In the genomic region with DNA sequence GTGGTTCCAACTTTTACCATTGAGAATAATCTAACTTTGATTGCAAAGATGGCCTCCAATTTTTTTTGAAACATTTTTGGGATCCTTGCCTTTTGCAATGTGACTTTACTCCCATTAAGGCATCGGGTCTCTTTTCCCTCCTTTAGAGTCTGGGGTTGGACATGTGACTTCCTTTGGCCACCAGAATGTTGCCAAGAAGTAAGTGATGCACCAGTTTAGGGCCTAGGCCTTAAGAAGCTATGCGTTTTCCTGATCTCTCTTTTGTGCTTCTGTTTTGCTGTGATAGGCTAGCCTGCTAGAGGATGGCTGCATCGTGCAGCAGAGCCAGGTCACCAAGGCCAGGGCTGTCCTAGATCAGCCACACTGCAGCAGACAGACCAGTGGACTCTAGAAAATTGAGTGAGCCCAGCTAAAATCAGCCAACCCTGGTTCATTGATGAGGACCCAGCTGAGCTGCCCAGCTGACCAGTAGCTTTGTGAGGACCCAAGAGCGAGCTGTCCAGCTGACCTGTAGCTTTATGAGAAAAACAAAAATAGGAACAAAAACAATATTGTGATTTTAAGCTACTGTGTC, we compare ENCODE assay signal across 1 cellular context.
TF ChIP-seq lines count a peak whose summit lies in the region.

No MANE protein-coding gene starts in this region.

TF ChIP-seq in SK-N-SH, 30 proteins besides CTCF, POLR2A, EP300 and RAD21:
- TF ChIP-seq, protein P1, sequence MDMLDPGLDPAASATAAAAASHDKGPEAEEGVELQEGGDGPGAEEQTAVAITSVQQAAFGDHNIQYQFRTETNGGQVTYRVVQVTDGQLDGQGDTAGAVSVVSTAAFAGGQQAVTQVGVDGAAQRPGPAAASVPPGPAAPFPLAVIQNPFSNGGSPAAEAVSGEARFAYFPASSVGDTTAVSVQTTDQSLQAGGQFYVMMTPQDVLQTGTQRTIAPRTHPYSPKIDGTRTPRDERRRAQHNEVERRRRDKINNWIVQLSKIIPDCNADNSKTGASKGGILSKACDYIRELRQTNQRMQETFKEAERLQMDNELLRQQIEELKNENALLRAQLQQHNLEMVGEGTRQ (IDR thresholded peaks at IDR 0.05; ENCODE audit: borderline replicate concordance, low read depth, low read length): no peak
- TF ChIP-seq GABPA (IDR thresholded peaks at IDR 0.05; ENCODE audit: low read depth) (no peak), TEAD4 (IDR thresholded peaks at IDR 0.05; ENCODE audit: borderline replicate concordance, insufficient read depth) (no peak), SMC3 (IDR thresholded peaks at IDR 0.05; ENCODE audit: low read depth, low read length) (no peak), ELF1 (IDR thresholded peaks at IDR 0.05) (no peak), CHD2 (IDR thresholded peaks at IDR 0.05; ENCODE audit: low read length, partially characterized antibody) (no peak), RCOR1 (IDR thresholded peaks at IDR 0.05; ENCODE audit: low read length) (no peak), TAF1 (IDR thresholded peaks at IDR 0.05; ENCODE audit: borderline replicate concordance, low read depth, low read length) (no peak), MXI1 (IDR thresholded peaks at IDR 0.05; ENCODE audit: low read depth, low read length) (no peak), RFX5 (IDR thresholded peaks at IDR 0.05; ENCODE audit: low read length) (no peak), FOXM1 (IDR thresholded peaks at IDR 0.05; ENCODE audit: low read depth) (no peak), POLR2AphosphoS5 (IDR thresholded peaks at IDR 0.05; ENCODE audit: low read depth, low read length) (no peak), TCF12 (IDR thresholded peaks at IDR 0.05) (no peak)
- TF ChIP-seq, protein P2, sequence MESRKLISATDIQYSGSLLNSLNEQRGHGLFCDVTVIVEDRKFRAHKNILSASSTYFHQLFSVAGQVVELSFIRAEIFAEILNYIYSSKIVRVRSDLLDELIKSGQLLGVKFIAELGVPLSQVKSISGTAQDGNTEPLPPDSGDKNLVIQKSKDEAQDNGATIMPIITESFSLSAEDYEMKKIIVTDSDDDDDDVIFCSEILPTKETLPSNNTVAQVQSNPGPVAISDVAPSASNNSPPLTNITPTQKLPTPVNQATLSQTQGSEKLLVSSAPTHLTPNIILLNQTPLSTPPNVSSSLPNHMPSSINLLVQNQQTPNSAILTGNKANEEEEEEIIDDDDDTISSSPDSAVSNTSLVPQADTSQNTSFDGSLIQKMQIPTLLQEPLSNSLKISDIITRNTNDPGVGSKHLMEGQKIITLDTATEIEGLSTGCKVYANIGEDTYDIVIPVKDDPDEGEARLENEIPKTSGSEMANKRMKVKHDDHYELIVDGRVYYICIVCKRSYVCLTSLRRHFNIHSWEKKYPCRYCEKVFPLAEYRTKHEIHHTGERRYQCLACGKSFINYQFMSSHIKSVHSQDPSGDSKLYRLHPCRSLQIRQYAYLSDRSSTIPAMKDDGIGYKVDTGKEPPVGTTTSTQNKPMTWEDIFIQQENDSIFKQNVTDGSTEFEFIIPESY (IDR thresholded peaks at IDR 0.05; ENCODE audit: borderline replicate concordance, low read depth): no peak
